In genomic region chr6:34144581-34145160, GRCh38 we compare ENCODE assay signal across 1 cellular context.
TF ChIP-seq lines count a peak whose summit lies in the region.

No MANE protein-coding gene starts in this region.

TF ChIP-seq in HEK293, 187 proteins besides CTCF, POLR2A, EP300 and RAD21 (continued from another document):
- TF ChIP-seq REPIN1 (tag by site-specific recombination; IDR thresholded peaks at IDR 0.05; ENCODE audit: low read depth) (no peak), ZNF510 (tag by site-specific recombination; IDR thresholded peaks at IDR 0.05; ENCODE audit: insufficient replicate concordance) (no peak), ZNF639 (tag by site-specific recombination; IDR thresholded peaks at IDR 0.05) (no peak), ZNF777 (tag by site-specific recombination; IDR thresholded peaks at IDR 0.05; ENCODE audit: borderline replicate concordance) (peak; percentile 67; the same call in 1 of the 2 replicates), ZNF707 (tag by site-specific recombination; IDR thresholded peaks at IDR 0.05) (no peak), ZNF843 (tag by site-specific recombination; IDR thresholded peaks at IDR 0.05) (no peak), ZBTB44 (tag by site-specific recombination; IDR thresholded peaks at IDR 0.05) (no peak), BCL11A (tag by site-specific recombination; IDR thresholded peaks at IDR 0.05; ENCODE audit: low read depth) (no peak), ATF2 (tag by site-specific recombination; IDR thresholded peaks at IDR 0.05; ENCODE audit: low read depth) (no peak), ZNF24 (tag by site-specific recombination; IDR thresholded peaks at IDR 0.05) (no peak), ZBTB8A (tag by site-specific recombination; IDR thresholded peaks at IDR 0.05) (no peak; the same call in 1 of the 2 replicates), ZNF121 (tag by site-specific recombination; IDR thresholded peaks at IDR 0.05) (no peak), SP7 (tag by site-specific recombination; IDR thresholded peaks at IDR 0.05) (no peak), ZNF677 (tag by site-specific recombination; IDR thresholded peaks at IDR 0.05) (no peak), IKZF3 (tag by site-specific recombination; IDR thresholded peaks at IDR 0.05) (0 out of 2 replicates have a peak, but pooled peaks have one; percentile 49), ZNF155 (tag by site-specific recombination; IDR thresholded peaks at IDR 0.05) (no peak), ZNF335 (tag by site-specific recombination; conservative IDR thresholded peaks at IDR 0.05) (peak; percentile 59), GLIS2 (tag by site-specific recombination; IDR thresholded peaks at IDR 0.05) (peak; percentile 60), KLF9 (tag by site-specific recombination; IDR thresholded peaks at IDR 0.05; ENCODE audit: low read depth) (no peak)
- TF ChIP-seq, protein P1, sequence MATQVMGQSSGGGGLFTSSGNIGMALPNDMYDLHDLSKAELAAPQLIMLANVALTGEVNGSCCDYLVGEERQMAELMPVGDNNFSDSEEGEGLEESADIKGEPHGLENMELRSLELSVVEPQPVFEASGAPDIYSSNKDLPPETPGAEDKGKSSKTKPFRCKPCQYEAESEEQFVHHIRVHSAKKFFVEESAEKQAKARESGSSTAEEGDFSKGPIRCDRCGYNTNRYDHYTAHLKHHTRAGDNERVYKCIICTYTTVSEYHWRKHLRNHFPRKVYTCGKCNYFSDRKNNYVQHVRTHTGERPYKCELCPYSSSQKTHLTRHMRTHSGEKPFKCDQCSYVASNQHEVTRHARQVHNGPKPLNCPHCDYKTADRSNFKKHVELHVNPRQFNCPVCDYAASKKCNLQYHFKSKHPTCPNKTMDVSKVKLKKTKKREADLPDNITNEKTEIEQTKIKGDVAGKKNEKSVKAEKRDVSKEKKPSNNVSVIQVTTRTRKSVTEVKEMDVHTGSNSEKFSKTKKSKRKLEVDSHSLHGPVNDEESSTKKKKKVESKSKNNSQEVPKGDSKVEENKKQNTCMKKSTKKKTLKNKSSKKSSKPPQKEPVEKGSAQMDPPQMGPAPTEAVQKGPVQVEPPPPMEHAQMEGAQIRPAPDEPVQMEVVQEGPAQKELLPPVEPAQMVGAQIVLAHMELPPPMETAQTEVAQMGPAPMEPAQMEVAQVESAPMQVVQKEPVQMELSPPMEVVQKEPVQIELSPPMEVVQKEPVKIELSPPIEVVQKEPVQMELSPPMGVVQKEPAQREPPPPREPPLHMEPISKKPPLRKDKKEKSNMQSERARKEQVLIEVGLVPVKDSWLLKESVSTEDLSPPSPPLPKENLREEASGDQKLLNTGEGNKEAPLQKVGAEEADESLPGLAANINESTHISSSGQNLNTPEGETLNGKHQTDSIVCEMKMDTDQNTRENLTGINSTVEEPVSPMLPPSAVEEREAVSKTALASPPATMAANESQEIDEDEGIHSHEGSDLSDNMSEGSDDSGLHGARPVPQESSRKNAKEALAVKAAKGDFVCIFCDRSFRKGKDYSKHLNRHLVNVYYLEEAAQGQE (tag by site-specific recombination; IDR thresholded peaks at IDR 0.05), result no peak
